Comparison of ENCODE assay signal across 8 cellular contexts in the genomic region with DNA sequence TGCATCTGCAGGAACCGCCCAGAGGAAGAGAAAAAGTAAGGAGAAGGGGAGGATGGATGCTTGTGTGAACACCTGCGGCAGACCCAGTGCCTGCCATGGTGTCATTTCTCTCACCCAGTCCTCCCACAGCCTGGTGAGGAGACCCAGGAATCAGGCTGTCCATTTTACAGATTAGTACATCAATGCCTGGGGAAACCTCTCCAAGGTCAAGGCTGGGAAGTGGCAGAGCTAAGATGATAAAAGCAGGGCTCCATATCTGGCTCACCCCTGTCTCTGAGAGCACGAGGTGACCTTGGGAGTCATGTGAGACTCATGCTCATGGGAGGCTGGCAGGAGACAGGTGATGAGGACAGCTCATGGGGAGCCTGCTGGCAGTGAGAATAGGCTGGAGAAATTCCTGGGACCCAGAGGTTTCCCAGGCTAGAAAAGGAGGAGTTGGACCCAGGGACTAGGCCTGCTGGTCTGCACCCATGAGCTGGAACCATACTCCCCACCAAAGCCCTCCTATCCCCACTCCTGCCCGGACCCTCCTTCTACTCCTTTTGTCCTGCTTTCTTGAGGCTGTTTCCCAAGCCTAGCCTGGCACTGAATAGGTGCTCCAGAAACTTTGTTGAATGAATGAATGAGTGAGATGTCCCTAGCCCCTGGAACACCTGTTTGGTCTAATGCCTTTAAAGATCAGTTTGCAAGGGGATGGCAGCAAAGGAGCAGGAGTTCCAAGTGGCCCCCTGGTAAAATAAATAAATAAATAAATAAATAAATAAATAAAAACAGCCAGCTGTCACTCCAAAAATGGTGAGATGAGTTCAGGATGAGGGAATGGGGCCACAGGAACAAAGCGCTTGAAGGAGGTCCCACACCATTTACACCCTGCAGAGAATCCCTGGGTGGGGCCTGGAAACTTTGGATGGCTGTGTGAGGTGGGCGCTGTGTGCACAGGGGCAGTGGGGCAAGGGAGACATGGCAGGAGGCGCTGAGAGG. TPM values are rescaled to one million over a fixed set of nuclear protein-coding genes. Genes with fewer than 3 reads are reported as not detected.
DNase-seq lines count a peak whose midpoint lies in the region; ATAC-seq and TF ChIP-seq lines count a peak whose summit lies in the region.

No MANE protein-coding gene starts in this region.

- ATAC-seq in GM19395 (IDR thresholded peaks at IDR 0.05; ENCODE audit: unreplicated experiment): no peak

- no peak for DNase-seq in fibroblast of villous mesenchyme (ENCODE audit: low read depth)
- no peak for DNase-seq in retinal pigment epithelial cell (ENCODE audit: low read depth)
- no peak for DNase-seq in GM13977 (ENCODE audit: low spot score)
- DNase-seq in activated gamma-delta T cell treated with Interleukin-2 at 50 U/mL for 16 hours: no peak
- DNase-seq in pons (ENCODE audit: low spot score): no peak

- TF ChIP-seq CTCF in WI38 (IDR thresholded peaks at IDR 0.05; ENCODE audit: low read depth, low read length) (no peak), fibroblast of villous mesenchyme (IDR thresholded peaks at IDR 0.05; ENCODE audit: insufficient read depth, low read depth, low read length) (no peak), retinal pigment epithelial cell (conservative IDR thresholded peaks at IDR 0.05; ENCODE audit: low read depth, low read length) (no peak), GM13977 (IDR thresholded peaks at IDR 0.05; ENCODE audit: extremely low read depth, insufficient read depth, missing control alignments) (no peak)

- H3K4me3 ChIP-seq in GM08714 (ENCODE audit: low read length) (peak overlapping the region; percentile 92; the same call in 1 of the 2 replicates), WI38 (ENCODE audit: low read depth, low read length) (peak overlapping the region; percentile 94), fibroblast of villous mesenchyme (ENCODE audit: low read depth, low read length) (peak overlapping the region; percentile 96), retinal pigment epithelial cell (ENCODE audit: low read length) (peak overlapping the region; percentile 93)

- in situ Hi-C loops in GM13977 (cut with MboI; ENCODE audit: low pct_unique_long_range_greater_than_20kb, low sequenced_read_pairs, unreplicated experiment): no loop called here

RNA-seq across cellular contexts. Expression of a gene that starts 1.6 kb away (rescaled TPM):
- 19.4 and 21.6 TPM in 2 replicates for total RNA-seq in fibroblast of villous mesenchyme

RNA-seq across cellular contexts. Expression of a gene that starts 23.3 kb away (rescaled TPM):
- total RNA-seq in fibroblast of villous mesenchyme: 68.9 and 88.9 TPM in 2 replicates

RNA-seq across cellular contexts. Expression of a gene that starts 23.6 kb away (rescaled TPM):
- total RNA-seq in fibroblast of villous mesenchyme: 1.3 and 3.2 TPM in 2 replicates

RNA-seq across cellular contexts. Expression of a gene that starts 37.2 kb away (rescaled TPM):
- total RNA-seq in fibroblast of villous mesenchyme: 22.2 and 26.3 TPM in 2 replicates
